Comparison of ENCODE assay signal across 19 cellular contexts in genomic region chr17:63528183-63528582, GRCh38. TPM values are rescaled to one million over a fixed set of nuclear protein-coding genes. Genes with fewer than 3 reads are reported as not detected.
"Had no signal": no experiment of that assay in that cellular context is flagged by ENCODE, and none has a peak within 500 bp of the region (broad histone marks: within the 10 kb centered on the region; RNA-seq: fewer than 3 reads in every experiment).

No MANE protein-coding gene starts in this region.

- H3K4me3 ChIP-seq: esophagus muscularis mucosa, gastroesophageal sphincter, left ventricle myocardium inferior, lower lobe of right lung, psoas muscle, stomach, thoracic aorta, transverse colon had no signal

- H3K36me3 ChIP-seq: esophagus muscularis mucosa, gastroesophageal sphincter, left ventricle myocardium inferior, lower lobe of right lung, stomach, thoracic aorta, transverse colon had no signal

- H3K4me1 ChIP-seq: lower lobe of right lung, psoas muscle had no signal

- FAIRE-seq: kidney had no signal

- DNase-seq: effector memory CD8-positive, alpha-beta T cell; glutamatergic neuron; kidney; left cardiac atrium; left ventricle myocardium inferior; lower lobe of right lung; midbrain; naive B cell; retina; stimulated activated naive CD4-positive, alpha-beta T cell; stomach; substantia nigra; transverse colon had no signal

- H3K27ac ChIP-seq: epithelial cell of prostate, esophagus muscularis mucosa, gastroesophageal sphincter, left ventricle myocardium inferior, lower lobe of right lung, psoas muscle, stomach, thoracic aorta, transverse colon had no signal

- H3K9me3 ChIP-seq: esophagus muscularis mucosa, gastroesophageal sphincter, left ventricle myocardium inferior, lower lobe of right lung, psoas muscle, stomach, thoracic aorta, transverse colon had no signal

- ATAC-seq: effector memory CD8-positive, alpha-beta T cell; gastroesophageal sphincter; left cardiac atrium; lower lobe of right lung; psoas muscle; sciatic nerve had no signal

RNA-seq across cellular contexts. Expression of gene KCNH6, which starts 5.0 kb away (rescaled TPM):
- polyA plus RNA-seq: psoas muscle had no signal
